Comparison of ENCODE assay signal across 1 cellular context in genomic region chr19:16527971-16528521, GRCh38.
TF ChIP-seq lines count a peak whose summit lies in the region.

No MANE protein-coding gene starts in this region.

TF ChIP-seq in A549, 52 proteins besides CTCF, POLR2A, EP300 and RAD21 (continued from another document):
- no peak for TF ChIP-seq PBX3 (IDR thresholded peaks at IDR 0.05)
- no peak for TF ChIP-seq RFX5 (IDR thresholded peaks at IDR 0.05)
- no peak for TF ChIP-seq MAFK (IDR thresholded peaks at IDR 0.05; ENCODE audit: partially characterized antibody)
- no peak for TF ChIP-seq ZC3H11A (IDR thresholded peaks at IDR 0.05)
- no peak for TF ChIP-seq MAZ (IDR thresholded peaks at IDR 0.05; ENCODE audit: borderline replicate concordance, low read depth, low read length)
- no peak for TF ChIP-seq ZSCAN20 (CRISPR knock-in tag; IDR thresholded peaks at IDR 0.05)
- TF ChIP-seq HOXB13 (CRISPR knock-in tag; IDR thresholded peaks at IDR 0.05; ENCODE audit: low read depth), result no peak
- TF ChIP-seq FOSL2 (IDR thresholded peaks at IDR 0.05), result no peak
- TF ChIP-seq FOSL2 (CRISPR knock-in tag; IDR thresholded peaks at IDR 0.05), result no peak
- TF ChIP-seq USF2 (IDR thresholded peaks at IDR 0.05), result no peak
- TF ChIP-seq TFCP2L1 (CRISPR knock-in tag; IDR thresholded peaks at IDR 0.05), result no peak
